ENCODE assay signal across 1 cellular context in the genomic region with DNA sequence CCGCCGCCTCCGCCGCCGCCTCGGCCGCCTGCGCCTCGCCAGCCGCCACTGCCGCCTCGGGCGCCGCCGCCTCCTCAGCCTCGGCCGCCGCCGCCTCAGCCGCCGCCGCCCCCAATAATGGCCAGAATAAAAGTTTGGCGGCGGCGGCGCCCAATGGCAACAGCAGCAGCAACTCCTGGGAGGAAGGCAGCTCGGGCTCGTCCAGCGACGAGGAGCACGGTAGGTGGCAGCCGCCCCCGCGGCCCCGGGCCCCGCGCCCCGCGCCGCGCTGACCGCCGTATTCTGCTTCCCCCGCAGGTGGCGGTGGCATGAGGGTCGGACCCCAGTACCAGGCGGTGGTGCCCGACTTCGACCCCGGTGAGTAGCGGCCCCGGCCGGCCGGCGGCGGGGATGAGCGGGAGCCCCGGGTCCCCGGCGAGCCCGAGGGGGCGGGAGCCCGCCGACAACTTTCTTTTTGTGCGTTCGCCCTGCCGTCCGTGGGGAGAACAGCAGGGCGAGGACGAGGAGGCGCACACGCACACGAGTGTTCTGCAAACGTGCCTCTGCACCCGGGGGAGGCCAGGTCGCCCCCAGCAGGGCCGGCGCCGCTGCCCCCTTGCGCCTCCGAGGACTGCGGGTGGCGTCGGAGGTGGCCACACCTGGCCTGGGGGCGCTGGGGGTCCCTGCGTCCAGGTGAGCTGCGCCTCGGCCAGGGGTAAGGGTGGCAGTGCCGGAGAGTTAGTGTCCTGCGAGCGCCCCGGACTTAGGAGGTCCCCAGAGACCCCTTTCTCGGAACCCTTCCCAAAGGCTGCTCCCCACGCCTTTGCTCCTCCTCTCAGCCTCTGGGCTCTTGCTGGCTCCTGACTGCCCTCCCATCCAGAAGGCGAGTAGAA.
TF ChIP-seq lines count a peak whose summit lies in the region.

No MANE protein-coding gene starts in this region.

TF ChIP-seq in HepG2, 621 proteins besides CTCF, POLR2A, EP300 and RAD21 (continued from another document and continues in another):
- TF ChIP-seq ATF7-NPFF (CRISPR knock-in tag; IDR thresholded peaks at IDR 0.05; ENCODE audit: low read depth): 0 out of 2 replicates have a peak, but pooled peaks have one; percentile 34
- no peak for TF ChIP-seq MTF2 (CRISPR knock-in tag; IDR thresholded peaks at IDR 0.05; ENCODE audit: borderline replicate concordance)
- no peak for TF ChIP-seq ZNF296 (CRISPR knock-in tag; conservative IDR thresholded peaks at IDR 0.05)
- TF ChIP-seq, protein P1, sequence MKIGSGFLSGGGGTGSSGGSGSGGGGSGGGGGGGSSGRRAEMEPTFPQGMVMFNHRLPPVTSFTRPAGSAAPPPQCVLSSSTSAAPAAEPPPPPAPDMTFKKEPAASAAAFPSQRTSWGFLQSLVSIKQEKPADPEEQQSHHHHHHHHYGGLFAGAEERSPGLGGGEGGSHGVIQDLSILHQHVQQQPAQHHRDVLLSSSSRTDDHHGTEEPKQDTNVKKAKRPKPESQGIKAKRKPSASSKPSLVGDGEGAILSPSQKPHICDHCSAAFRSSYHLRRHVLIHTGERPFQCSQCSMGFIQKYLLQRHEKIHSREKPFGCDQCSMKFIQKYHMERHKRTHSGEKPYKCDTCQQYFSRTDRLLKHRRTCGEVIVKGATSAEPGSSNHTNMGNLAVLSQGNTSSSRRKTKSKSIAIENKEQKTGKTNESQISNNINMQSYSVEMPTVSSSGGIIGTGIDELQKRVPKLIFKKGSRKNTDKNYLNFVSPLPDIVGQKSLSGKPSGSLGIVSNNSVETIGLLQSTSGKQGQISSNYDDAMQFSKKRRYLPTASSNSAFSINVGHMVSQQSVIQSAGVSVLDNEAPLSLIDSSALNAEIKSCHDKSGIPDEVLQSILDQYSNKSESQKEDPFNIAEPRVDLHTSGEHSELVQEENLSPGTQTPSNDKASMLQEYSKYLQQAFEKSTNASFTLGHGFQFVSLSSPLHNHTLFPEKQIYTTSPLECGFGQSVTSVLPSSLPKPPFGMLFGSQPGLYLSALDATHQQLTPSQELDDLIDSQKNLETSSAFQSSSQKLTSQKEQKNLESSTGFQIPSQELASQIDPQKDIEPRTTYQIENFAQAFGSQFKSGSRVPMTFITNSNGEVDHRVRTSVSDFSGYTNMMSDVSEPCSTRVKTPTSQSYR (CRISPR knock-in tag; IDR thresholded peaks at IDR 0.05; ENCODE audit: borderline replicate concordance): 0 out of 2 replicates have a peak, but pooled peaks have one; percentile 4
- TF ChIP-seq ZNF883 (CRISPR knock-in tag; IDR thresholded peaks at IDR 0.05; ENCODE audit: not compliant biosample characterization): peak; percentile 71
- 0 out of 2 replicates have a peak, but pooled peaks have one; percentile 26 for TF ChIP-seq MED13 (CRISPR knock-in tag; IDR thresholded peaks at IDR 0.05)
- no peak for TF ChIP-seq ZNF790 (CRISPR knock-in tag; IDR thresholded peaks at IDR 0.05; ENCODE audit: borderline replicate concordance)
- no peak for TF ChIP-seq RCOR2 (CRISPR knock-in tag; IDR thresholded peaks at IDR 0.05)
- TF ChIP-seq, protein P2, sequence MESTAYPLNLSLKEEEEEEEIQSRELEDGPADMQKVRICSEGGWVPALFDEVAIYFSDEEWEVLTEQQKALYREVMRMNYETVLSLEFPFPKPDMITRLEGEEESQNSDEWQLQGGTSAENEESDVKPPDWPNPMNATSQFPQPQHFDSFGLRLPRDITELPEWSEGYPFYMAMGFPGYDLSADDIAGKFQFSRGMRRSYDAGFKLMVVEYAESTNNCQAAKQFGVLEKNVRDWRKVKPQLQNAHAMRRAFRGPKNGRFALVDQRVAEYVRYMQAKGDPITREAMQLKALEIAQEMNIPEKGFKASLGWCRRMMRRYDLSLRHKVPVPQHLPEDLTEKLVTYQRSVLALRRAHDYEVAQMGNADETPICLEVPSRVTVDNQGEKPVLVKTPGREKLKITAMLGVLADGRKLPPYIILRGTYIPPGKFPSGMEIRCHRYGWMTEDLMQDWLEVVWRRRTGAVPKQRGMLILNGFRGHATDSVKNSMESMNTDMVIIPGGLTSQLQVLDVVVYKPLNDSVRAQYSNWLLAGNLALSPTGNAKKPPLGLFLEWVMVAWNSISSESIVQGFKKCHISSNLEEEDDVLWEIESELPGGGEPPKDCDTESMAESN (CRISPR knock-in tag; conservative IDR thresholded peaks at IDR 0.05): peak; percentile 61; the same call in 1 of the 2 replicates
- 0 out of 2 replicates have a peak, but pooled peaks have one; percentile 3 for TF ChIP-seq FOSL2 (CRISPR knock-in tag; IDR thresholded peaks at IDR 0.05)
- TF ChIP-seq NCOA1 (CRISPR knock-in tag; IDR thresholded peaks at IDR 0.05): no peak
- TF ChIP-seq ARNTL (CRISPR knock-in tag; IDR thresholded peaks at IDR 0.05): 0 out of 2 replicates have a peak, but pooled peaks have one; percentile 31
- TF ChIP-seq, protein P3, sequence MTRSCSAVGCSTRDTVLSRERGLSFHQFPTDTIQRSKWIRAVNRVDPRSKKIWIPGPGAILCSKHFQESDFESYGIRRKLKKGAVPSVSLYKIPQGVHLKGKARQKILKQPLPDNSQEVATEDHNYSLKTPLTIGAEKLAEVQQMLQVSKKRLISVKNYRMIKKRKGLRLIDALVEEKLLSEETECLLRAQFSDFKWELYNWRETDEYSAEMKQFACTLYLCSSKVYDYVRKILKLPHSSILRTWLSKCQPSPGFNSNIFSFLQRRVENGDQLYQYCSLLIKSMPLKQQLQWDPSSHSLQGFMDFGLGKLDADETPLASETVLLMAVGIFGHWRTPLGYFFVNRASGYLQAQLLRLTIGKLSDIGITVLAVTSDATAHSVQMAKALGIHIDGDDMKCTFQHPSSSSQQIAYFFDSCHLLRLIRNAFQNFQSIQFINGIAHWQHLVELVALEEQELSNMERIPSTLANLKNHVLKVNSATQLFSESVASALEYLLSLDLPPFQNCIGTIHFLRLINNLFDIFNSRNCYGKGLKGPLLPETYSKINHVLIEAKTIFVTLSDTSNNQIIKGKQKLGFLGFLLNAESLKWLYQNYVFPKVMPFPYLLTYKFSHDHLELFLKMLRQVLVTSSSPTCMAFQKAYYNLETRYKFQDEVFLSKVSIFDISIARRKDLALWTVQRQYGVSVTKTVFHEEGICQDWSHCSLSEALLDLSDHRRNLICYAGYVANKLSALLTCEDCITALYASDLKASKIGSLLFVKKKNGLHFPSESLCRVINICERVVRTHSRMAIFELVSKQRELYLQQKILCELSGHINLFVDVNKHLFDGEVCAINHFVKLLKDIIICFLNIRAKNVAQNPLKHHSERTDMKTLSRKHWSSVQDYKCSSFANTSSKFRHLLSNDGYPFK (CRISPR knock-in tag; IDR thresholded peaks at IDR 0.05; ENCODE audit: borderline replicate concordance): 0 out of 2 replicates have a peak, but pooled peaks have one; percentile 39
- TF ChIP-seq ZNF605 (CRISPR knock-in tag; IDR thresholded peaks at IDR 0.05): peak; percentile 34; the same call in 1 of the 2 replicates
- TF ChIP-seq, protein P4, sequence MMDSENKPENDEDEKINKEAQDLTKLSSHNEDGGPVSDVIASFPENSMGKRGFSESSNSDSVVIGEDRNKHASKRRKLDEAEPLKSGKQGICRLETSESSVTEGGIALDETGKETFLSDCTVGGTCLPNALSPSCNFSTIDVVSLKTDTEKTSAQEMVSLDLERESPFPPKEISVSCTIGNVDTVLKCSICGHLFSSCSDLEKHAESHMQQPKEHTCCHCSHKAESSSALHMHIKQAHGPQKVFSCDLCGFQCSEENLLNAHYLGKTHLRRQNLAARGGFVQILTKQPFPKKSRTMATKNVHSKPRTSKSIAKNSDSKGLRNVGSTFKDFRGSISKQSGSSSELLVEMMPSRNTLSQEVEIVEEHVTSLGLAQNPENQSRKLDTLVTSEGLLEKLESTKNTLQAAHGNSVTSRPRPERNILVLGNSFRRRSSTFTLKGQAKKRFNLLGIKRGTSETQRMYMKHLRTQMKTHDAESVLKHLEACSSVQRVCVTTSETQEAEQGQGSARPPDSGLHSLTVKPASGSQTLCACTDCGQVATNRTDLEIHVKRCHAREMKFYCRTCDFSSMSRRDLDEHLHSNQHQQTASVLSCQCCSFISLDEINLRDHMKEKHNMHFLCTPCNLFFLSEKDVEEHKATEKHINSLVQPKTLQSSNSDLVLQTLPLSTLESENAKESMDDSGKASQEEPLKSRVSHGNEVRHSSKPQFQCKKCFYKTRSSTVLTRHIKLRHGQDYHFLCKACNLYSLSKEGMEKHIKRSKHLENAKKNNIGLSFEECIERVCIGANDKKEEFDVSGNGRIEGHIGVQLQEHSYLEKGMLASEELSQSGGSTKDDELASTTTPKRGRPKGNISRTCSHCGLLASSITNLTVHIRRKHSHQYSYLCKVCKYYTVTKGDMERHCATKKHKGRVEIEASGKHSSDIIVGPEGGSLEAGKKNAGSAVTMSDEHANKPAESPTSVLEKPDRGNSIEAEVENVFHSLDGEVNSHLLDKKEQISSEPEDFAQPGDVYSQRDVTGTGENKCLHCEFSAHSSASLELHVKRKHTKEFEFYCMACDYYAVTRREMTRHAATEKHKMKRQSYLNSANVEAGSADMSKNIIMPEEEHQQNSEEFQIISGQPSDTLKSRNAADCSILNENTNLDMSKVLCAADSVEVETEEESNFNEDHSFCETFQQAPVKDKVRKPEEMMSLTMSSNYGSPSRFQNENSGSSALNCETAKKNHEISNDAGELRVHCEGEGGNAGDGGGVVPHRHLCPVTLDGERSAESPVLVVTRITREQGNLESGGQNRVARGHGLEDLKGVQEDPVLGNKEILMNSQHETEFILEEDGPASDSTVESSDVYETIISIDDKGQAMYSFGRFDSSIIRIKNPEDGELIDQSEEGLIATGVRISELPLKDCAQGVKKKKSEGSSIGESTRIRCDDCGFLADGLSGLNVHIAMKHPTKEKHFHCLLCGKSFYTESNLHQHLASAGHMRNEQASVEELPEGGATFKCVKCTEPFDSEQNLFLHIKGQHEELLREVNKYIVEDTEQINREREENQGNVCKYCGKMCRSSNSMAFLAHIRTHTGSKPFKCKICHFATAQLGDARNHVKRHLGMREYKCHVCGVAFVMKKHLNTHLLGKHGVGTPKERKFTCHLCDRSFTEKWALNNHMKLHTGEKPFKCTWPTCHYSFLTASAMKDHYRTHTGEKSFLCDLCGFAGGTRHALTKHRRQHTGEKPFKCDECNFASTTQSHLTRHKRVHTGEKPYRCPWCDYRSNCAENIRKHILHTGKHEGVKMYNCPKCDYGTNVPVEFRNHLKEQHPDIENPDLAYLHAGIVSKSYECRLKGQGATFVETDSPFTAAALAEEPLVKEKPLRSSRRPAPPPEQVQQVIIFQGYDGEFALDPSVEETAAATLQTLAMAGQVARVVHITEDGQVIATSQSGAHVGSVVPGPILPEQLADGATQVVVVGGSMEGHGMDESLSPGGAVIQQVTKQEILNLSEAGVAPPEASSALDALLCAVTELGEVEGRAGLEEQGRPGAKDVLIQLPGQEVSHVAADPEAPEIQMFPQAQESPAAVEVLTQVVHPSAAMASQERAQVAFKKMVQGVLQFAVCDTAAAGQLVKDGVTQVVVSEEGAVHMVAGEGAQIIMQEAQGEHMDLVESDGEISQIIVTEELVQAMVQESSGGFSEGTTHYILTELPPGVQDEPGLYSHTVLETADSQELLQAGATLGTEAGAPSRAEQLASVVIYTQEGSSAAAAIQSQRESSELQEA (CRISPR knock-in tag; IDR thresholded peaks at IDR 0.05; ENCODE audit: not compliant biosample characterization): peak; percentile 75
- TF ChIP-seq, protein P5, sequence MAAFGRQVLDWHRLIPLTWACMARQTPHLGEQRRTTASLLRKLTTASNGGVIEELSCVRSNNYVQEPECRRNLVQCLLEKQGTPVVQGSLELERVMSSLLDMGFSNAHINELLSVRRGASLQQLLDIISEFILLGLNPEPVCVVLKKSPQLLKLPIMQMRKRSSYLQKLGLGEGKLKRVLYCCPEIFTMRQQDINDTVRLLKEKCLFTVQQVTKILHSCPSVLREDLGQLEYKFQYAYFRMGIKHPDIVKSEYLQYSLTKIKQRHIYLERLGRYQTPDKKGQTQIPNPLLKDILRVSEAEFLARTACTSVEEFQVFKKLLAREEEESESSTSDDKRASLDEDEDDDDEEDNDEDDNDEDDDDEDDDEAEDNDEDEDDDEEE (CRISPR knock-in tag; IDR thresholded peaks at IDR 0.05): no peak
- TF ChIP-seq ZNF788 (CRISPR knock-in tag; IDR thresholded peaks at IDR 0.05; ENCODE audit: borderline replicate concordance): peak; percentile 30; the same call in 1 of the 2 replicates
- TF ChIP-seq ETV5 (CRISPR knock-in tag; IDR thresholded peaks at IDR 0.05; ENCODE audit: borderline replicate concordance): no peak
- TF ChIP-seq, protein P6, sequence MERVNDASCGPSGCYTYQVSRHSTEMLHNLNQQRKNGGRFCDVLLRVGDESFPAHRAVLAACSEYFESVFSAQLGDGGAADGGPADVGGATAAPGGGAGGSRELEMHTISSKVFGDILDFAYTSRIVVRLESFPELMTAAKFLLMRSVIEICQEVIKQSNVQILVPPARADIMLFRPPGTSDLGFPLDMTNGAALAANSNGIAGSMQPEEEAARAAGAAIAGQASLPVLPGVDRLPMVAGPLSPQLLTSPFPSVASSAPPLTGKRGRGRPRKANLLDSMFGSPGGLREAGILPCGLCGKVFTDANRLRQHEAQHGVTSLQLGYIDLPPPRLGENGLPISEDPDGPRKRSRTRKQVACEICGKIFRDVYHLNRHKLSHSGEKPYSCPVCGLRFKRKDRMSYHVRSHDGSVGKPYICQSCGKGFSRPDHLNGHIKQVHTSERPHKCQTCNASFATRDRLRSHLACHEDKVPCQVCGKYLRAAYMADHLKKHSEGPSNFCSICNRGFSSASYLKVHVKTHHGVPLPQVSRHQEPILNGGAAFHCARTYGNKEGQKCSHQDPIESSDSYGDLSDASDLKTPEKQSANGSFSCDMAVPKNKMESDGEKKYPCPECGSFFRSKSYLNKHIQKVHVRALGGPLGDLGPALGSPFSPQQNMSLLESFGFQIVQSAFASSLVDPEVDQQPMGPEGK (CRISPR knock-in tag; IDR thresholded peaks at IDR 0.05): peak; percentile 70
- no peak for TF ChIP-seq MAFG (CRISPR knock-in tag; IDR thresholded peaks at IDR 0.05)
- TF ChIP-seq, protein P7, sequence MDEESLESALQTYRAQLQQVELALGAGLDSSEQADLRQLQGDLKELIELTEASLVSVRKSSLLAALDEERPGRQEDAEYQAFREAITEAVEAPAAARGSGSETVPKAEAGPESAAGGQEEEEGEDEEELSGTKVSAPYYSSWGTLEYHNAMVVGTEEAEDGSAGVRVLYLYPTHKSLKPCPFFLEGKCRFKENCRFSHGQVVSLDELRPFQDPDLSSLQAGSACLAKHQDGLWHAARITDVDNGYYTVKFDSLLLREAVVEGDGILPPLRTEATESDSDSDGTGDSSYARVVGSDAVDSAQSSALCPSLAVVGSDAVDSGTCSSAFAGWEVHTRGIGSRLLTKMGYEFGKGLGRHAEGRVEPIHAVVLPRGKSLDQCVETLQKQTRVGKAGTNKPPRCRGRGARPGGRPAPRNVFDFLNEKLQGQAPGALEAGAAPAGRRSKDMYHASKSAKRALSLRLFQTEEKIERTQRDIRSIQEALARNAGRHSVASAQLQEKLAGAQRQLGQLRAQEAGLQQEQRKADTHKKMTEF (CRISPR knock-in tag; IDR thresholded peaks at IDR 0.05): peak; percentile 44; the same call in 1 of the 2 replicates
